In the genomic region with DNA sequence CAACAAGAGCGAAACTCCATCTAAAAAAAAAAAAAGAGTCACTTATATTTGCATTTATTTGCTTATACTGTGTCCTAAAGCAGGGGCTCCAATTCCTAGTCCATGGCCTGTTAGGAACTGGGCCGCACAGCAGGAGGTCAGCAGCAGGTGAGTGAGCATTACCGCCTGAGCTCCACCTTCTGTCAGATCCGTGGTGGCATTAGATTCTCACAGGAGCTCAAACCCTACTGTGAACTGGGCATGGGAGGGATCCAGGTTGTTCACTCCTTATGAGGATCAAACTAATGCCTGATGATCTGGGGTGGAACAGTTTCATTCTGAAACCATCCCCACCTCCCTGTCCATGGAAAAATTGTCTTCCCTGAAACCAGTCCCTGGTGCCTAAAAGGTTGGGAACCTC, we compare ENCODE assay signal across 11 cellular contexts. TPM values are rescaled to one million over a fixed set of nuclear protein-coding genes. Genes with fewer than 3 reads are reported as not detected.
DNase-seq lines count a peak whose midpoint lies in the region; ATAC-seq lines count a peak whose summit lies in the region.
"Had no signal": no experiment of that assay in that cellular context is flagged by ENCODE, and none has a peak within 500 bp of the region (broad histone marks: within the 10 kb centered on the region; RNA-seq: fewer than 3 reads in every experiment).

No MANE protein-coding gene starts in this region.

- H3K27ac ChIP-seq in SJCRH30 (peak overlapping the region; percentile 87), right cardiac atrium (ENCODE audit: low read length) (peak overlapping the region; percentile 60)

- H3K4me1 Mint-ChIP-seq in stimulated activated effector memory CD8-positive, alpha-beta T cell treated with anti-CD3 and anti-CD28 coated beads, Interleukin-12 subunit alpha, Interleukin-12 subunit beta, amount 100 ng/mL, for 72 hours = no peaks in the 10 kb centered on the region

- no peak overlapping the region for H3K4me3 Mint-ChIP-seq in stimulated activated effector memory CD8-positive, alpha-beta T cell treated with anti-CD3 and anti-CD28 coated beads, Interleukin-12 subunit alpha, Interleukin-12 subunit beta, amount 100 ng/mL, for 72 hours
- H3K4me3 Mint-ChIP-seq: CD8-positive, alpha-beta T cell; natural killer cell had no signal

- WGBS in right cardiac atrium = 86% methylated on average over 4 of the region's 4 CpGs

- no peaks in the 10 kb centered on the region for H3K36me3 Mint-ChIP-seq in stimulated activated effector memory CD8-positive, alpha-beta T cell treated with anti-CD3 and anti-CD28 coated beads, Interleukin-12 subunit alpha, Interleukin-12 subunit beta, amount 100 ng/mL, for 72 hours
- H3K36me3 Mint-ChIP-seq: CD8-positive, alpha-beta T cell; natural killer cell had no signal

- H3K4me3 ChIP-seq in SJCRH30 (peak overlapping the region; percentile 11; the same call in 1 of the 2 replicates), right cardiac atrium (ENCODE audit: low read length) (no peak overlapping the region)

- H3K9me3 ChIP-seq in SJCRH30 (replicated peaks) (no peaks in the 10 kb centered on the region), right cardiac atrium (ENCODE audit: control insufficient read depth, low read length) (no peaks in the 10 kb centered on the region)

- DNase-seq in SJCRH30 (peak in 1 of 2 experiments; percentile 33), right cardiac atrium (no peak), HT-29 (ENCODE audit: low spot score) (no peak), retina (no peak)
- DNase-seq in stimulated activated effector memory CD8-positive, alpha-beta T cell treated with anti-CD3 and anti-CD28 coated beads, Interleukin-12 subunit alpha, Interleukin-12 subunit beta, amount 100 ng/mL, for 72 hours (ENCODE audit: low spot score in 2 of 2) = no peak
- DNase-seq: activated CD8-positive, alpha-beta memory T cell treated with anti-CD3 and anti-CD28 coated beads for 24 hours; CD8-positive, alpha-beta T cell; natural killer cell had no signal

- H3K4me1 ChIP-seq in SJCRH30 (peaks cover 48% of the 10 kb centered on the region), right cardiac atrium (ENCODE audit: control insufficient read depth, insufficient read depth, low read length) (peaks cover 34% of the 10 kb centered on the region)

- no peaks in the 10 kb centered on the region for H3K27me3 ChIP-seq in SJCRH30
- H3K27me3 ChIP-seq in right cardiac atrium (ENCODE audit: control insufficient read depth, insufficient read depth) = no peaks in the 10 kb centered on the region

- peak; percentile 7 for ATAC-seq in GM21381 (IDR thresholded peaks at IDR 0.05; ENCODE audit: unreplicated experiment)
- ATAC-seq in right cardiac atrium = no peak
- no peak for ATAC-seq in stimulated activated effector memory CD8-positive, alpha-beta T cell treated with anti-CD3 and anti-CD28 coated beads, Interleukin-12 subunit alpha, Interleukin-12 subunit beta, amount 100 ng/mL, for 72 hours
- ATAC-seq in HG02885 (IDR thresholded peaks at IDR 0.05; ENCODE audit: poor library complexity, unreplicated experiment) = no peak
- no peak for ATAC-seq in HG03095 (IDR thresholded peaks at IDR 0.05; ENCODE audit: unreplicated experiment)
- ATAC-seq: CD8-positive, alpha-beta T cell; natural killer cell had no signal

- peak overlapping the region; percentile 49 for H3K27ac Mint-ChIP-seq in stimulated activated effector memory CD8-positive, alpha-beta T cell treated with anti-CD3 and anti-CD28 coated beads, Interleukin-12 subunit alpha, Interleukin-12 subunit beta, amount 100 ng/mL, for 72 hours
- H3K27ac Mint-ChIP-seq: CD8-positive, alpha-beta T cell had no signal

- H3K9me3 Mint-ChIP-seq in stimulated activated effector memory CD8-positive, alpha-beta T cell treated with anti-CD3 and anti-CD28 coated beads, Interleukin-12 subunit alpha, Interleukin-12 subunit beta, amount 100 ng/mL, for 72 hours = no peaks in the 10 kb centered on the region
- H3K9me3 Mint-ChIP-seq: CD8-positive, alpha-beta T cell; natural killer cell had no signal

- intact Hi-C loops in right cardiac atrium (cut with DNase I) = no loop called here

- no peaks in the 10 kb centered on the region for H3K36me3 ChIP-seq in SJCRH30

RNA-seq across cellular contexts. Expression of gene ITGB3, which starts 24.9 kb away (rescaled TPM):
- 28.0 and 28.9 TPM in 2 replicates for total RNA-seq in SJCRH30 (2014; rRNA removed; shearing (Covaris generic))
- total RNA-seq in right cardiac atrium = 10 to 100 TPM in 1 of 4 donors, 1 to 10 TPM in 3; 5.0 to 11.9 (median 6.5) TPM
- 2.3 TPM for polyA plus RNA-seq in right cardiac atrium
- not detected in 2 replicates for total RNA-seq in HT-29 (2014; rRNA removed; shearing (Covaris generic))
- total RNA-seq: CD8-positive, alpha-beta T cell had no signal

RNA-seq across cellular contexts. Expression of gene EFCAB13, which starts 45.2 kb away (rescaled TPM):
- total RNA-seq in SJCRH30 (2014; rRNA removed; shearing (Covaris generic)) = 4.7 and 7.0 TPM in 2 replicates
- 1 to 10 TPM; 5.9 to 8.5 (median 7.5) TPM for total RNA-seq in right cardiac atrium
- polyA plus RNA-seq in right cardiac atrium = 2.1 TPM
- total RNA-seq in HT-29 (2014; rRNA removed; shearing (Covaris generic)) = 0.10 TPM in 1 of 2 replicates, not detected in the other
